ENCODE assay signal across 22 cellular contexts in the genomic region with DNA sequence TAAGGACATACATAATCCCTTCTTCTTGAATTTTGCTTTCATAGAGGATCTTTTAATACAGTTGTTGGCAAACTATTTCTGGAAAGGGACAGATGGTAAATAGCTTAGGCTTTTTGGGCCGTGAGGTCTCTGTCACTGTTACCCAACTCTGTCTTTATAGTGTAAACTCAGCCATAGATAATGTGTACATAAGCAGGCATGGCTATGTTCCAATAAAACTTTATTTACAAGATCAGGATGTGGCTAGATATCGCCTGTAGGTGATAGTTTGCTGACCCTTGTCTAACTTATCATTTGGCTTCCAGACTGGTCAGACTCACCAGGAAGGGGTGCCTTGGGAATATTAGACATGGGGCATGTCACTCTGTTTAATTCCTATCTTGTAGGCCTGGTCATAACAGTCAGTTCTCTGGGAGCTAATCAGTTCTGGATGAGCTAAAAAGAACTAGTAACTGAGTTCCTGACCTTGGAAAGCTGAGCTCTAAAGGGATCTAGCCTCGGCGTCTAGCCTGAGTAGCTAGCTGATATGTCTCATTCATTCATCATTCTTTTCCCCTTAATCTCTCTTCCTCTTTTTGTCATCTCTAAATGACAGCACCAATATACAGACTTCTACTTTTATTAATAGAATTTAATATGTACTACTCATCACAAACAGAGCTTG.
A peak's percentile ranks its signal among the peaks of the same experiment; 100 is the strongest.
DNase-seq lines count a peak whose midpoint lies in the region; ATAC-seq, FAIRE-seq and TF ChIP-seq lines count a peak whose summit lies in the region.
"Had no signal": no experiment of that assay in that cellular context is flagged by ENCODE, and none has a peak within 500 bp of the region (broad histone marks: within the 10 kb centered on the region; RNA-seq: fewer than 3 reads in every experiment).

No MANE protein-coding gene starts in this region.

- CTCF ChIA-PET in GM12878 (lab: Yijun Ruan, JAX), result interaction anchor here (0.7 to 4.8 kb wide), 7 partner anchors 8 to 792 kb away, joined by 3 to 17 read pairs (median 3); a partner anchor contains a TSS
- CTCF ChIA-PET in activated CD4-positive, alpha-beta T cell treated with anti-CD3 and anti-CD28 coated beads, Interleukin-2, amount 10 ng/mL, durations not matched to agents 7 days and 5 days (lab: Charles Lee), result interaction anchor here (0.6 to 2.7 kb wide), 2 partner anchors 8 to 53 kb away, joined by 3 to 18 read pairs; a partner anchor contains a TSS

- H4K20me1 ChIP-seq in GM12878 (ENCODE audit: control insufficient read depth, insufficient read depth), result no peaks in the 10 kb centered on the region
- H4K20me1 ChIP-seq: BLaER1 had no signal

- H3K4me2 ChIP-seq in GM12878 (ENCODE audit: control insufficient read depth, insufficient read depth), result no peak overlapping the region
- H3K4me2 ChIP-seq: BLaER1 had no signal

- FAIRE-seq in GM12878 (lab: Jason Lieb, UNC), result peak; percentile 35

- no peak overlapping the region for H3K27ac Mint-ChIP-seq in stimulated activated naive B cell treated with anti-CD40 and anti-IgM and Interleukin-4, amounts not matched to agents 10 μg/mL and 1 μg/mL and 100 μg/mL, for 72 hours
- no peak overlapping the region for H3K27ac Mint-ChIP-seq in activated CD4-positive, alpha-beta T cell treated with anti-CD3 and anti-CD28 coated beads, Interleukin-2, amount 10 ng/mL, durations not matched to agents 7 days and 5 days
- no peak overlapping the region for H3K27ac Mint-ChIP-seq in stimulated activated effector memory CD8-positive, alpha-beta T cell treated with anti-CD3 and anti-CD28 coated beads, Interleukin-12 subunit alpha, Interleukin-12 subunit beta, amount 100 ng/mL, for 72 hours
- H3K27ac Mint-ChIP-seq: nephron had no signal

- in situ Hi-C loops in GM12878 (cut with MboI), result loop anchor here (5.0 kb wide), 2 partner anchors 391 to 796 kb away; no protein-coding TSS in a partner anchor

- peak; percentile 84 for ATAC-seq in GM12878
- peak; percentile 93 to 99 for ATAC-seq in stimulated activated naive B cell treated with anti-CD40 and anti-IgM and Interleukin-4, amounts not matched to agents 10 μg/mL and 1 μg/mL and 100 μg/mL, for 72 hours (replicated peaks)
- no peak for ATAC-seq in stimulated activated effector memory CD8-positive, alpha-beta T cell treated with anti-CD3 and anti-CD28 coated beads, Interleukin-12 subunit alpha, Interleukin-12 subunit beta, amount 100 ng/mL, for 72 hours
- ATAC-seq: body of pancreas, left colon, sciatic nerve, SK-N-SH treated with all-trans-retinoic acid at 6 μM for 48 hours had no signal

- H3K27me3 ChIP-seq in GM12878 (replicated peaks in 1 of 2; ENCODE audit: control insufficient read depth in 2 of 2, insufficient read depth in 2 of 2, low read length in 1 of 2), result no peaks in the 10 kb centered on the region
- H3K27me3 ChIP-seq: BLaER1, body of pancreas, Peyer's patch, testis, vagina had no signal

- H2AFZ ChIP-seq in GM12878 (ENCODE audit: control insufficient read depth, low read depth, low read length), result peak overlapping the region; percentile 10; the same call in 1 of the 2 replicates

- H3K4me3 ChIP-seq in GM12878, result no peak overlapping the region
- no peak overlapping the region for H3K4me3 ChIP-seq in lower leg skin (ENCODE audit: low read depth, poor library complexity, severe bottlenecking)
- H3K4me3 ChIP-seq: BLaER1, body of pancreas, Peyer's patch, testis, vagina had no signal

- H3K4me3 Mint-ChIP-seq in stimulated activated naive B cell treated with anti-CD40 and anti-IgM and Interleukin-4, amounts not matched to agents 10 μg/mL and 1 μg/mL and 100 μg/mL, for 72 hours, result no peak overlapping the region
- H3K4me3 Mint-ChIP-seq in activated CD4-positive, alpha-beta T cell treated with anti-CD3 and anti-CD28 coated beads, Interleukin-2, amount 10 ng/mL, durations not matched to agents 7 days and 5 days, result no peak overlapping the region
- H3K4me3 Mint-ChIP-seq in stimulated activated effector memory CD8-positive, alpha-beta T cell treated with anti-CD3 and anti-CD28 coated beads, Interleukin-12 subunit alpha, Interleukin-12 subunit beta, amount 100 ng/mL, for 72 hours, result no peak overlapping the region
- H3K4me3 Mint-ChIP-seq: nephron had no signal

- intact Hi-C loops in GM12878 (cut with micrococcal nuclease; ENCODE audit: unreplicated experiment) (loop anchor here (10.0 kb wide), 1 partner anchor 354 kb away; a partner anchor contains a TSS), lower leg skin (cut with DNase I; ENCODE audit: low total_unique reads) (no loop called here)

- H3K9me3 Mint-ChIP-seq in stimulated activated naive B cell treated with anti-CD40 and anti-IgM and Interleukin-4, amounts not matched to agents 10 μg/mL and 1 μg/mL and 100 μg/mL, for 72 hours, result no peaks in the 10 kb centered on the region
- H3K9me3 Mint-ChIP-seq in activated CD4-positive, alpha-beta T cell treated with anti-CD3 and anti-CD28 coated beads, Interleukin-2, amount 10 ng/mL, durations not matched to agents 7 days and 5 days, result no peaks in the 10 kb centered on the region
- no peaks in the 10 kb centered on the region for H3K9me3 Mint-ChIP-seq in stimulated activated effector memory CD8-positive, alpha-beta T cell treated with anti-CD3 and anti-CD28 coated beads, Interleukin-12 subunit alpha, Interleukin-12 subunit beta, amount 100 ng/mL, for 72 hours
- H3K9me3 Mint-ChIP-seq: nephron had no signal

- TF ChIP-seq POLR2A in GM12878 (IDR thresholded peaks at IDR 0.05; ENCODE audit: low read depth, low read length) (no peak), lower leg skin (IDR thresholded peaks at IDR 0.05) (no peak)

- POLR2A ChIA-PET in GM12878 (lab: Charles Lee), result no interaction called here
- POLR2A ChIA-PET in activated CD4-positive, alpha-beta T cell treated with anti-CD3 and anti-CD28 coated beads, Interleukin-2, amount 10 ng/mL, durations not matched to agents 7 days and 5 days (lab: Charles Lee), result no interaction called here

- H3K27ac ChIP-seq in GM12878 (ENCODE audit: control insufficient read depth, insufficient read depth), result no peak overlapping the region
- H3K27ac ChIP-seq: BLaER1, body of pancreas, Peyer's patch, testis, vagina had no signal

- H3K79me2 ChIP-seq in GM12878 (ENCODE audit: control insufficient read depth, insufficient read depth, low read length), result no peaks in the 10 kb centered on the region

- DNase-seq in SIG-M5 treated with dmso at 0.1 percent for 504 hours (lab: John Stamatoyannopoulos, UW; ENCODE audit: unreplicated experiment) (peak; percentile 41), SIG-M5 (lab: John Stamatoyannopoulos, UW) (no peak), MV-4-11 (lab: John Stamatoyannopoulos, UW) (peak; percentile 40), GM12878 (ENCODE audit: low read depth, low spot score) (no peak), lower leg skin (ENCODE audit: low spot score in 2 of 2) (no peak)
- no peak for DNase-seq in stimulated activated naive B cell treated with anti-CD40 and anti-IgM and Interleukin-4, amounts not matched to agents 10 μg/mL and 1 μg/mL and 100 μg/mL, for 72 hours
- DNase-seq in activated CD4-positive, alpha-beta T cell treated with anti-CD3 and anti-CD28 coated beads, Interleukin-2, amount 10 ng/mL, durations not matched to agents 7 days and 5 days, result no peak
- no peak for DNase-seq in stimulated activated effector memory CD8-positive, alpha-beta T cell treated with anti-CD3 and anti-CD28 coated beads, Interleukin-12 subunit alpha, Interleukin-12 subunit beta, amount 100 ng/mL, for 72 hours (ENCODE audit: low spot score in 2 of 2)
- DNase-seq: activated CD4-positive, CD25-positive, alpha-beta regulatory T cell treated with anti-CD3 and anti-CD28 coated beads, Interleukin-2, amount 50 U/mL, for 72 hours; body of pancreas; head of caudate nucleus; left colon; NCI-H146; NCI-H526 treated with DMSO at 0.1 percent for 48 hours; Peyer's patch; posterior cingulate gyrus; testis had no signal

- no TSS peak for BruUV-seq in GM12878 (replicated peaks; lab: Mats Ljungman, UMichigan)

- SMC1A ChIA-PET in GM12878 (lab: Charles Lee; ENCODE audit: uncharacterized antibody, unreplicated experiment), result interaction anchor here (0.8 to 2.4 kb wide), 7 partner anchors 11 to 351 kb away, joined by 3 to 10 read pairs (median 3); no protein-coding TSS in a partner anchor

- no peaks in the 10 kb centered on the region for H3K36me3 Mint-ChIP-seq in stimulated activated naive B cell treated with anti-CD40 and anti-IgM and Interleukin-4, amounts not matched to agents 10 μg/mL and 1 μg/mL and 100 μg/mL, for 72 hours
- no peaks in the 10 kb centered on the region for H3K36me3 Mint-ChIP-seq in activated CD4-positive, alpha-beta T cell treated with anti-CD3 and anti-CD28 coated beads, Interleukin-2, amount 10 ng/mL, durations not matched to agents 7 days and 5 days (ENCODE audit: low read depth)
- no peaks in the 10 kb centered on the region for H3K36me3 Mint-ChIP-seq in stimulated activated effector memory CD8-positive, alpha-beta T cell treated with anti-CD3 and anti-CD28 coated beads, Interleukin-12 subunit alpha, Interleukin-12 subunit beta, amount 100 ng/mL, for 72 hours

- TF ChIP-seq EP300 in GM12878 (IDR thresholded peaks at IDR 0.05; ENCODE audit: borderline replicate concordance in 1 of 2, control insufficient read depth in 1 of 2, low read depth in 2 of 2, low read length in 2 of 2), result no peak

- H3K4me1 ChIP-seq in GM12878 (ENCODE audit: control insufficient read depth, insufficient read depth, low read length), result no peaks in the 10 kb centered on the region
- H3K4me1 ChIP-seq: BLaER1, body of pancreas, Peyer's patch, testis, vagina had no signal

- no peak for TF ChIP-seq RAD21 in GM12878 (IDR thresholded peaks at IDR 0.05; ENCODE audit: insufficient read depth, low read depth, low read length)

- H3K36me3 ChIP-seq in GM12878 (ENCODE audit: control insufficient read depth in 2 of 2, insufficient read depth in 2 of 2, low read length in 1 of 2), result no peaks in the 10 kb centered on the region
- H3K36me3 ChIP-seq: BLaER1, Peyer's patch, vagina had no signal

- H3K27me3 Mint-ChIP-seq in stimulated activated naive B cell treated with anti-CD40 and anti-IgM and Interleukin-4, amounts not matched to agents 10 μg/mL and 1 μg/mL and 100 μg/mL, for 72 hours, result no peaks in the 10 kb centered on the region
- H3K27me3 Mint-ChIP-seq in activated CD4-positive, alpha-beta T cell treated with anti-CD3 and anti-CD28 coated beads, Interleukin-2, amount 10 ng/mL, durations not matched to agents 7 days and 5 days, result peaks cover 4% of the 10 kb centered on the region

- H3K9me3 ChIP-seq in GM12878 (replicated peaks; ENCODE audit: control insufficient read depth, insufficient read depth, low read length), result no peaks in the 10 kb centered on the region
- H3K9me3 ChIP-seq: BLaER1, body of pancreas, Peyer's patch, testis, vagina had no signal

- no peak for TF ChIP-seq CTCF in GM12878 (IDR thresholded peaks at IDR 0.05 in 2 of 3, conservative IDR thresholded peaks at IDR 0.05 in 1 of 3; ENCODE audit: control insufficient read depth in 2 of 3, extremely low read depth in 1 of 3, insufficient read depth in 1 of 3, low read depth in 3 of 3, low read length in 3 of 3)
- TF ChIP-seq CTCF in lower leg skin (IDR thresholded peaks at IDR 0.05), result no peak

- RAD21 ChIA-PET in GM12878 (lab: Charles Lee; ENCODE audit: unreplicated experiment), result interaction anchor here (0.8 to 2.3 kb wide), 4 partner anchors 8 to 391 kb away, joined by 3 to 9 read pairs (median 4); a partner anchor contains a TSS

- no peak overlapping the region for H3K9ac ChIP-seq in GM12878 (ENCODE audit: control insufficient read depth, insufficient read depth, low read length)
- H3K9ac ChIP-seq: BLaER1 had no signal

- H3K4me1 Mint-ChIP-seq in stimulated activated naive B cell treated with anti-CD40 and anti-IgM and Interleukin-4, amounts not matched to agents 10 μg/mL and 1 μg/mL and 100 μg/mL, for 72 hours, result peaks cover 0 to 1% of the 10 kb centered on the region in 2 donors
- H3K4me1 Mint-ChIP-seq in activated CD4-positive, alpha-beta T cell treated with anti-CD3 and anti-CD28 coated beads, Interleukin-2, amount 10 ng/mL, durations not matched to agents 7 days and 5 days, result no peaks in the 10 kb centered on the region
- no peaks in the 10 kb centered on the region for H3K4me1 Mint-ChIP-seq in stimulated activated effector memory CD8-positive, alpha-beta T cell treated with anti-CD3 and anti-CD28 coated beads, Interleukin-12 subunit alpha, Interleukin-12 subunit beta, amount 100 ng/mL, for 72 hours

- 44% methylated on average over 4 of the region's 4 CpGs for WGBS in GM12878 (ENCODE audit: insufficient coverage, insufficient replicate concordance, low lambda C conversion rate, missing lambda C conversion rate)
- 72 to 81% methylated on average over 4 of the region's 4 CpGs for WGBS in lower leg skin, 2 donors

Comparison
In these comparisons a context has a peak if more than half of its experiments do, and no peak if none do; other contexts are left out.
1. DNase-seq: peak in SIG-M5 treated with dmso at 0.1 percent for 504 hours (single experiment) and MV-4-11 (single experiment); none in SIG-M5 (single experiment), GM12878 (single experiment), stimulated activated naive B cell treated with anti-CD40 and anti-IgM and Interleukin-4, amounts not matched to agents 10 μg/mL and 1 μg/mL and 100 μg/mL, for 72 hours (single experiment), lower leg skin (0 of 2), activated CD4-positive, alpha-beta T cell treated with anti-CD3 and anti-CD28 coated beads, Interleukin-2, amount 10 ng/mL, durations not matched to agents 7 days and 5 days (single experiment) and stimulated activated effector memory CD8-positive, alpha-beta T cell treated with anti-CD3 and anti-CD28 coated beads, Interleukin-12 subunit alpha, Interleukin-12 subunit beta, amount 100 ng/mL, for 72 hours (0 of 2).